ENCODE assay signal across 14 cellular contexts in the genomic region with DNA sequence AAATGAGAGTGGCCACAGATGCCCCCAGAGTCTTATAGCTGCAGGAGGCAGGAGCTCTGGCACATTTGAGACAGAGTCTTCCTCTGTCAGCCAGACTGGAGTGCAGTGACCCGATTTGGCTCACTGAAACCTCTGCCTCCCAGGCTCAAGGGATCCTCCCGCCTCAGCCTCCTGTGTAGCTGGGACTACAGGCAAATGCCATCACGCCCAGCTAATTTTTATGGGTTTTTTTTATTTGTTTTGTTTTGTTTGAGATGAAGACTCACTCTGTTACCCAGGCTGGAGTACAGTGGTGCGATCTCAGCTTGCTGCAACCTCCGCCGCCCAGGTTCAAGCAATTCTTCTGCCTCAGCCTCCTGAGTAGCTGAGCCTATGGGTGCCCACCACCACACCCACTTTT.
DNase-seq lines count a peak whose midpoint lies in the region; ATAC-seq and TF ChIP-seq lines count a peak whose summit lies in the region.
"Had no signal": no experiment of that assay in that cellular context is flagged by ENCODE, and none has a peak within 500 bp of the region (broad histone marks: within the 10 kb centered on the region; RNA-seq: fewer than 3 reads in every experiment).

No MANE protein-coding gene starts in this region.

- no peaks in the 10 kb centered on the region for H3K36me3 Mint-ChIP-seq in CD14-positive monocyte
- no peaks in the 10 kb centered on the region for H3K36me3 Mint-ChIP-seq in dendritic cell treated with granulocyte-macrophage colony-stimulating factor and Interleukin-4, amounts not matched to agents 40 ng/mL and 50 ng/mL, for 4 days (ENCODE audit: low read depth)
- no peaks in the 10 kb centered on the region for H3K36me3 Mint-ChIP-seq in mesothelial cell of epicardium
- no peaks in the 10 kb centered on the region for H3K36me3 Mint-ChIP-seq in activated T-helper 1 cell treated with anti-CD3 and anti-CD28 coated beads, Interleukin-12 subunit alpha, Interleukin-12 subunit beta, Interleukin-2, Interleukin-4 antibody, amounts not matched to agents 30 ng/mL and 10 ng/mL and 1 ng/mL, durations not matched to agents 14 hours and 24 hours and 36 hours (ENCODE audit: low read depth)
- H3K36me3 Mint-ChIP-seq: CD4-positive, CD25-positive, alpha-beta regulatory T cell; IgD-negative memory B cell had no signal

- no peak overlapping the region for H3K4me3 ChIP-seq in HEK293 (ENCODE audit: low read depth, low read length)
- H3K4me3 ChIP-seq: BLaER1 treated with 17β-estradiol and CSF1 and Interleukin-3, amounts not matched to agents 10 nM and 100 nM; GM23248 had no signal

- POLR2A ChIA-PET in HEK293 (lab: Yijun Ruan, JAX): no interaction called here

- H3K27me3 Mint-ChIP-seq in CD14-positive monocyte (ENCODE audit: low read depth in 3 of 3): peaks cover 7 to 16% (median 7%) of the 10 kb centered on the region in 3 donors
- H3K27me3 Mint-ChIP-seq in dendritic cell treated with granulocyte-macrophage colony-stimulating factor and Interleukin-4, amounts not matched to agents 40 ng/mL and 50 ng/mL, for 4 days: peaks cover 16% of the 10 kb centered on the region
- H3K27me3 Mint-ChIP-seq in mesothelial cell of epicardium (ENCODE audit: low read depth): no peaks in the 10 kb centered on the region
- peaks cover 38% of the 10 kb centered on the region for H3K27me3 Mint-ChIP-seq in activated T-helper 1 cell treated with anti-CD3 and anti-CD28 coated beads, Interleukin-12 subunit alpha, Interleukin-12 subunit beta, Interleukin-2, Interleukin-4 antibody, amounts not matched to agents 30 ng/mL and 10 ng/mL and 1 ng/mL, durations not matched to agents 14 hours and 24 hours and 36 hours (ENCODE audit: insufficient read depth)

- DNase-seq in CD14-positive monocyte (ENCODE audit: low spot score) (no peak), mesothelial cell of epicardium (ENCODE audit: low spot score in 2 of 2, unreplicated experiment in 2 of 2) (no peak), globus pallidus (ENCODE audit: low spot score) (no peak), substantia nigra (lab: John Stamatoyannopoulos, UW) (no peak)
- no peak for DNase-seq in activated T-helper 1 cell treated with anti-CD3 and anti-CD28 coated beads, Interleukin-12 subunit alpha, Interleukin-12 subunit beta, Interleukin-2, Interleukin-4 antibody, amounts not matched to agents 30 ng/mL and 10 ng/mL and 1 ng/mL, durations not matched to agents 14 hours and 24 hours and 36 hours (ENCODE audit: low spot score)
- DNase-seq: CD4-positive, CD25-positive, alpha-beta regulatory T cell; DMS79 had no signal

- H3K27ac Mint-ChIP-seq in CD14-positive monocyte (no peak overlapping the region), mesothelial cell of epicardium (peak overlapping the region; percentile 40)
- peak overlapping the region; percentile 77 for H3K27ac Mint-ChIP-seq in dendritic cell treated with granulocyte-macrophage colony-stimulating factor and Interleukin-4, amounts not matched to agents 40 ng/mL and 50 ng/mL, for 4 days
- H3K27ac Mint-ChIP-seq in activated T-helper 1 cell treated with anti-CD3 and anti-CD28 coated beads, Interleukin-12 subunit alpha, Interleukin-12 subunit beta, Interleukin-2, Interleukin-4 antibody, amounts not matched to agents 30 ng/mL and 10 ng/mL and 1 ng/mL, durations not matched to agents 14 hours and 24 hours and 36 hours: no peak overlapping the region
- H3K27ac Mint-ChIP-seq: CD4-positive, CD25-positive, alpha-beta regulatory T cell had no signal

- no peaks in the 10 kb centered on the region for H3K9me3 ChIP-seq in HEK293 (ENCODE audit: control insufficient read depth, insufficient read depth, low read depth, low read length)
- H3K9me3 ChIP-seq: BLaER1 treated with 17β-estradiol and CSF1 and Interleukin-3, amounts not matched to agents 10 nM and 100 nM; Caco-2 had no signal

- CTCF ChIA-PET in HEK293 (lab: Yijun Ruan, JAX): interaction anchor here (0.9 to 1.5 kb wide), 5 partner anchors 9 to 241 kb away, joined by 3 to 4 read pairs (median 4); no protein-coding TSS in a partner anchor

- H3K4me3 Mint-ChIP-seq in CD14-positive monocyte (peak overlapping the region; percentile 7 to 64), mesothelial cell of epicardium (no peak overlapping the region)
- no peak overlapping the region for H3K4me3 Mint-ChIP-seq in dendritic cell treated with granulocyte-macrophage colony-stimulating factor and Interleukin-4, amounts not matched to agents 40 ng/mL and 50 ng/mL, for 4 days
- no peak overlapping the region for H3K4me3 Mint-ChIP-seq in activated T-helper 1 cell treated with anti-CD3 and anti-CD28 coated beads, Interleukin-12 subunit alpha, Interleukin-12 subunit beta, Interleukin-2, Interleukin-4 antibody, amounts not matched to agents 30 ng/mL and 10 ng/mL and 1 ng/mL, durations not matched to agents 14 hours and 24 hours and 36 hours
- H3K4me3 Mint-ChIP-seq: CD4-positive, CD25-positive, alpha-beta regulatory T cell; IgD-negative memory B cell had no signal

- H3K4me1 Mint-ChIP-seq in CD14-positive monocyte (peaks cover 25% of the 10 kb centered on the region), mesothelial cell of epicardium (peaks cover 15% of the 10 kb centered on the region)
- peaks cover 48% of the 10 kb centered on the region for H3K4me1 Mint-ChIP-seq in dendritic cell treated with granulocyte-macrophage colony-stimulating factor and Interleukin-4, amounts not matched to agents 40 ng/mL and 50 ng/mL, for 4 days (ENCODE audit: low read depth)
- H3K4me1 Mint-ChIP-seq in activated T-helper 1 cell treated with anti-CD3 and anti-CD28 coated beads, Interleukin-12 subunit alpha, Interleukin-12 subunit beta, Interleukin-2, Interleukin-4 antibody, amounts not matched to agents 30 ng/mL and 10 ng/mL and 1 ng/mL, durations not matched to agents 14 hours and 24 hours and 36 hours (ENCODE audit: low read depth): peaks cover 14% of the 10 kb centered on the region
- H3K4me1 Mint-ChIP-seq: IgD-negative memory B cell had no signal

- intact Hi-C loops in CD14-positive monocyte (cut with micrococcal nuclease): loop anchor here in 1 of 2 donors (5.0 kb wide), 1 partner anchor 38 kb away; no protein-coding TSS in a partner anchor
- intact Hi-C loops in dendritic cell treated with granulocyte-macrophage colony-stimulating factor and Interleukin-4, amounts not matched to agents 40 ng/mL and 50 ng/mL, for 4 days (cut with micrococcal nuclease): loop anchor here (10.0 kb wide), 1 partner anchor 60 kb away; no protein-coding TSS in a partner anchor
- intact Hi-C loops in activated T-helper 1 cell treated with anti-CD3 and anti-CD28 coated beads, Interleukin-12 subunit alpha, Interleukin-12 subunit beta, Interleukin-2, Interleukin-4 antibody, amounts not matched to agents 30 ng/mL and 10 ng/mL and 1 ng/mL, durations not matched to agents 14 hours and 24 hours and 36 hours (cut with micrococcal nuclease): no loop called here

- TF ChIP-seq CTCF in CD14-positive monocyte (IDR thresholded peaks at IDR 0.05) (no peak), HEK293 (tag by site-specific recombination; IDR thresholded peaks at IDR 0.05) (no peak), mesothelial cell of epicardium (IDR thresholded peaks at IDR 0.05; ENCODE audit: unreplicated experiment) (no peak)

- no peak for ATAC-seq in HG03432 (IDR thresholded peaks at IDR 0.05; ENCODE audit: unreplicated experiment)

- no peaks in the 10 kb centered on the region for H3K36me3 ChIP-seq in HEK293 (ENCODE audit: control insufficient read depth in 2 of 2, insufficient read depth in 1 of 2, low read length in 2 of 2)
- H3K36me3 ChIP-seq: BLaER1 treated with 17β-estradiol and CSF1 and Interleukin-3, amounts not matched to agents 10 nM and 100 nM had no signal

- H3K4me1 ChIP-seq in HEK293 (ENCODE audit: control insufficient read depth, insufficient read depth, low read length): no peaks in the 10 kb centered on the region
- H3K4me1 ChIP-seq: Caco-2 had no signal

- no peak overlapping the region for H3K27ac ChIP-seq in HEK293 (ENCODE audit: extremely low read depth, low read depth, low read length)
- H3K27ac ChIP-seq in substantia nigra (ENCODE audit: low read depth, low read length, poor library complexity, severe bottlenecking): no peak overlapping the region
- H3K27ac ChIP-seq: BLaER1 treated with 17β-estradiol and CSF1 and Interleukin-3, amounts not matched to agents 10 nM and 100 nM; GM23248 had no signal

- H3K9me3 Mint-ChIP-seq in CD14-positive monocyte: no peaks in the 10 kb centered on the region
- no peaks in the 10 kb centered on the region for H3K9me3 Mint-ChIP-seq in dendritic cell treated with granulocyte-macrophage colony-stimulating factor and Interleukin-4, amounts not matched to agents 40 ng/mL and 50 ng/mL, for 4 days
- H3K9me3 Mint-ChIP-seq in mesothelial cell of epicardium: no peaks in the 10 kb centered on the region
- H3K9me3 Mint-ChIP-seq in activated T-helper 1 cell treated with anti-CD3 and anti-CD28 coated beads, Interleukin-12 subunit alpha, Interleukin-12 subunit beta, Interleukin-2, Interleukin-4 antibody, amounts not matched to agents 30 ng/mL and 10 ng/mL and 1 ng/mL, durations not matched to agents 14 hours and 24 hours and 36 hours: no peaks in the 10 kb centered on the region
- H3K9me3 Mint-ChIP-seq: IgD-negative memory B cell had no signal

TF ChIP-seq in HEK293, 187 proteins besides CTCF, POLR2A, EP300 and RAD21:
- TF ChIP-seq ZNF837 (tag by site-specific recombination; IDR thresholded peaks at IDR 0.05) (no peak), WT1 (tag by site-specific recombination; IDR thresholded peaks at IDR 0.05) (peak; percentile 52; the same call in 1 of the 2 replicates), ZNF792 (tag by site-specific recombination; IDR thresholded peaks at IDR 0.05) (no peak), YY1 (tag by site-specific recombination; IDR thresholded peaks at IDR 0.05) (no peak)

Comparison
In these comparisons a context has a peak if more than half of its experiments do, and no peak if none do; other contexts are left out.
1. H3K27ac Mint-ChIP-seq: peak in dendritic cell treated with granulocyte-macrophage colony-stimulating factor and Interleukin-4, amounts not matched to agents 40 ng/mL and 50 ng/mL, for 4 days (single experiment) and mesothelial cell of epicardium (single experiment); none in CD14-positive monocyte (0 of 7) and activated T-helper 1 cell treated with anti-CD3 and anti-CD28 coated beads, Interleukin-12 subunit alpha, Interleukin-12 subunit beta, Interleukin-2, Interleukin-4 antibody, amounts not matched to agents 30 ng/mL and 10 ng/mL and 1 ng/mL, durations not matched to agents 14 hours and 24 hours and 36 hours (single experiment).
2. H3K4me3 Mint-ChIP-seq: peak in CD14-positive monocyte (2 of 2); none in dendritic cell treated with granulocyte-macrophage colony-stimulating factor and Interleukin-4, amounts not matched to agents 40 ng/mL and 50 ng/mL, for 4 days (single experiment), mesothelial cell of epicardium (single experiment) and activated T-helper 1 cell treated with anti-CD3 and anti-CD28 coated beads, Interleukin-12 subunit alpha, Interleukin-12 subunit beta, Interleukin-2, Interleukin-4 antibody, amounts not matched to agents 30 ng/mL and 10 ng/mL and 1 ng/mL, durations not matched to agents 14 hours and 24 hours and 36 hours (single experiment).